18 cellular contexts compared by ENCODE assay signal in genomic region chr1:93151474-93151873, GRCh38.
"Had no signal": no experiment of that assay in that cellular context is flagged by ENCODE, and none has a peak within 500 bp of the region (broad histone marks: within the 10 kb centered on the region; RNA-seq: fewer than 3 reads in every experiment).

No MANE protein-coding gene starts in this region.

- H3K27me3 Mint-ChIP-seq: naive B cell; stimulated activated naive B cell treated with anti-CD40 and anti-IgM and Interleukin-4, amounts not matched to agents 10 μg/mL and 1 μg/mL and 100 μg/mL, for 72 hours; stimulated activated naive CD8-positive, alpha-beta T cell treated with anti-CD3 and anti-CD28 coated beads, Interleukin-15, amount 100 ng/mL, for 72 hours had no signal

- H3K9me3 Mint-ChIP-seq: naive B cell; nephron; stimulated activated naive B cell treated with anti-CD40 and anti-IgM and Interleukin-4, amounts not matched to agents 10 μg/mL and 1 μg/mL and 100 μg/mL, for 72 hours; stimulated activated naive CD8-positive, alpha-beta T cell treated with anti-CD3 and anti-CD28 coated beads, Interleukin-15, amount 100 ng/mL, for 72 hours had no signal

- ATAC-seq: left cardiac atrium; lower lobe of right lung; psoas muscle; right lobe of liver; stimulated activated naive B cell treated with anti-CD40 and anti-IgM and Interleukin-4, amounts not matched to agents 10 μg/mL and 1 μg/mL and 100 μg/mL, for 72 hours; stimulated activated naive CD8-positive, alpha-beta T cell treated with anti-CD3 and anti-CD28 coated beads, Interleukin-15, amount 100 ng/mL, for 72 hours had no signal

- DNase-seq: colonic mucosa; dermis blood vessel endothelial cell; foreskin melanocyte; head of caudate nucleus; kidney; left cardiac atrium; left ventricle myocardium inferior; lower lobe of right lung; mesenchymal stem cell; naive B cell; psoas muscle; retina; right lobe of liver; stimulated activated CD4-positive, alpha-beta T cell treated with anti-CD3 and anti-CD28 coated beads, Interleukin-4, amount 100 ng/mL, for 24 hours; stimulated activated naive B cell treated with anti-CD40 and anti-IgM and Interleukin-4, amounts not matched to agents 10 μg/mL and 1 μg/mL and 100 μg/mL, for 72 hours; stimulated activated naive CD8-positive, alpha-beta T cell treated with anti-CD3 and anti-CD28 coated beads, Interleukin-15, amount 100 ng/mL, for 72 hours; testis had no signal

- H3K27ac Mint-ChIP-seq: nephron had no signal

- FAIRE-seq: kidney had no signal

- H3K4me3 Mint-ChIP-seq: naive B cell; nephron; stimulated activated naive B cell treated with anti-CD40 and anti-IgM and Interleukin-4, amounts not matched to agents 10 μg/mL and 1 μg/mL and 100 μg/mL, for 72 hours; stimulated activated naive CD8-positive, alpha-beta T cell treated with anti-CD3 and anti-CD28 coated beads, Interleukin-15, amount 100 ng/mL, for 72 hours had no signal

- H3K4me1 Mint-ChIP-seq: nephron had no signal
